Comparison of ENCODE assay signal across 1 cellular context in genomic region chr12:3224530-3224903, GRCh38.
TF ChIP-seq lines count a peak whose summit lies in the region.

No MANE protein-coding gene starts in this region.

TF ChIP-seq in IMR-90, 13 proteins besides CTCF, POLR2A, EP300 and RAD21:
- TF ChIP-seq BHLHE40 (IDR thresholded peaks at IDR 0.05; ENCODE audit: low read depth, low read length): no peak
